In the genomic region with DNA sequence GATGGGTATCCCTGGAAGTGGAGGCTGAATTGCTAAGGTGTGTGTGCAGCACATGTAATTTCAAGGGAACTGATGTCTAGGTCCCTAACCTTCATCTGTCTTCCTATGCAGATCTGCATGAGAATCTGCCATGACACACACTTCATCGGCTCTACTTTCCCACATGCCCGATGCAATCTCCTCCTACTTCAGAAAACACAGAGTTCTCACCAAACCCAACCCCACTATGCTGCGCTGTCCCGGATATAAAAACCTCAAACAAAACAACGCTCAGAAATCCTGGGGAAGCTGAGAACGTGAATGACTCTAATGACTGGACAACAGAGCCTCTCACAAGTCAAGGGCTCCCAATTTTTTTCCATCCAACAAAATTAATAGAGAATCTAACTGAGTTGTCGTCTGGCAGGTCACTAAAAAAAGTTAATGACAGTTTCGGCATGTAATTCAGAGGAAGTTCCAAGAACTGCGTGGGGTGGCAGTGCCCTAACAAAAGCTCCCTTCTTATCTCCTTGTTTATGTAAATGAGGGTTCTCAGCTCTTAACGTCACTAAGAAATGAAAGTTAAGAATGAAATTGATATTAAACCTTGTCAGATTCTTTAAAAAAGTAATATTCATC, we compare ENCODE assay signal across 8 cellular contexts. TPM values are rescaled to one million over a fixed set of nuclear protein-coding genes. Genes with fewer than 3 reads are reported as not detected.
DNase-seq lines count a peak whose midpoint lies in the region; ATAC-seq and TF ChIP-seq lines count a peak whose summit lies in the region.

No MANE protein-coding gene starts in this region.

- peak overlapping the region; percentile 62 for H3K27ac ChIP-seq in DND-41 (ENCODE audit: low read length)

- H3K4me2 ChIP-seq in DND-41 (ENCODE audit: insufficient read depth, low read length): peak overlapping the region; percentile 81

- peak overlapping the region; percentile 21 to 56 for H3K4me3 ChIP-seq in DND-41 (ENCODE audit: low read depth in 1 of 2, low read length in 2 of 2)
- peak overlapping the region; percentile 1 for H3K4me3 ChIP-seq in mucosa of stomach (ENCODE audit: low read length)

- peaks cover 10% of the 10 kb centered on the region for H3K4me1 Mint-ChIP-seq in activated T-cell treated with anti-CD3 and anti-CD28 coated beads, Interleukin-2, amount 50 U/mL, for 4 hours (ENCODE audit: low read depth)

- peak overlapping the region; percentile 70 for H3K4me3 Mint-ChIP-seq in activated T-cell treated with anti-CD3 and anti-CD28 coated beads, Interleukin-2, amount 50 U/mL, for 4 hours

- peak overlapping the region; percentile 60 for H2AFZ ChIP-seq in DND-41 (ENCODE audit: low read depth, low read length)

- H4K20me1 ChIP-seq in DND-41 (ENCODE audit: insufficient read depth, low read length): peaks cover 5% of the 10 kb centered on the region; the same call in 1 of the 2 replicates

- peaks cover 21% of the 10 kb centered on the region for H3K4me1 ChIP-seq in DND-41 (ENCODE audit: insufficient read depth, low read length)
- peaks cover 5% of the 10 kb centered on the region for H3K4me1 ChIP-seq in mucosa of stomach (ENCODE audit: control insufficient read depth, insufficient read depth, low read length)

- H3K9me3 ChIP-seq in DND-41 (ENCODE audit: insufficient read depth, low read length, severe bottlenecking) (no peaks in the 10 kb centered on the region), mucosa of stomach (ENCODE audit: control insufficient read depth, low read length) (no peaks in the 10 kb centered on the region)

- ATAC-seq in DND-41 (ENCODE audit: insufficient read depth, low read depth) (peak; percentile 99), HG02642 (IDR thresholded peaks at IDR 0.05; ENCODE audit: poor library complexity, unreplicated experiment) (peak; percentile 69)
- ATAC-seq in activated T-cell treated with anti-CD3 and anti-CD28 coated beads, Interleukin-2, amount 50 U/mL, for 4 hours: peak; percentile 96 to 98

- H3K9ac ChIP-seq in DND-41 (ENCODE audit: low read depth, low read length) (peak overlapping the region; percentile 47), mucosa of stomach (ENCODE audit: low read length) (peak overlapping the region; percentile 1)

- no peaks in the 10 kb centered on the region for H3K9me3 Mint-ChIP-seq in activated T-cell treated with anti-CD3 and anti-CD28 coated beads, Interleukin-2, amount 50 U/mL, for 4 hours

- H3K79me2 ChIP-seq in DND-41 (ENCODE audit: insufficient read depth, low read length): peaks cover 28% of the 10 kb centered on the region

- TF ChIP-seq CTCF in DND-41 (IDR thresholded peaks at IDR 0.05; ENCODE audit: borderline replicate concordance, extremely low read depth, low read length, poor library complexity, severe bottlenecking): no peak

- H3K36me3 ChIP-seq in DND-41 (ENCODE audit: insufficient read depth, low read length) (no peaks in the 10 kb centered on the region), mucosa of stomach (ENCODE audit: control insufficient read depth, insufficient read depth, low read length) (no peaks in the 10 kb centered on the region)

- H3K36me3 Mint-ChIP-seq in activated T-cell treated with anti-CD3 and anti-CD28 coated beads, Interleukin-2, amount 50 U/mL, for 4 hours (ENCODE audit: insufficient read depth): peaks cover 4% of the 10 kb centered on the region

- no peaks in the 10 kb centered on the region for H3K27me3 Mint-ChIP-seq in activated T-cell treated with anti-CD3 and anti-CD28 coated beads, Interleukin-2, amount 50 U/mL, for 4 hours (ENCODE audit: low read depth)

- DNase-seq in DND-41: peak; percentile 66
- DNase-seq in activated T-cell treated with anti-CD3 and anti-CD28 coated beads, Interleukin-2, amount 50 U/mL, for 4 hours: no peak
- DNase-seq in HuH-7 (ENCODE audit: low spot score): no peak
- DNase-seq in HuH-7.5 (ENCODE audit: low spot score): no peak
- DNase-seq in SHP77 treated with DMSO at 0.1 percent for 48 hours (lab: John Stamatoyannopoulos, UW): no peak
- no peak for DNase-seq in NCI-H2081 (lab: John Stamatoyannopoulos, UW)

- no peaks in the 10 kb centered on the region for H3K27me3 ChIP-seq in DND-41 (ENCODE audit: insufficient read depth, low read length, poor library complexity)
- no peaks in the 10 kb centered on the region for H3K27me3 ChIP-seq in mucosa of stomach (ENCODE audit: control insufficient read depth, insufficient read depth, low read length)

RNA-seq across cellular contexts. Expression of a gene that starts 39.0 kb away (rescaled TPM):
- 10 to 100 TPM; 27.6 to 30.1 (median 29.7) TPM for total RNA-seq in activated T-cell treated with anti-CD3 and anti-CD28 coated beads, Interleukin-2, amount 50 U/mL, for 4 hours
